Comparison of ENCODE assay signal across 24 cellular contexts in genomic region chr7:130953193-130953592, GRCh38.
DNase-seq lines count a peak whose midpoint lies in the region; ATAC-seq, FAIRE-seq and TF ChIP-seq lines count a peak whose summit lies in the region.
"Had no signal": no experiment of that assay in that cellular context is flagged by ENCODE, and none has a peak within 500 bp of the region (broad histone marks: within the 10 kb centered on the region; RNA-seq: fewer than 3 reads in every experiment).

No MANE protein-coding gene starts in this region.

- H3K27me3 Mint-ChIP-seq in activated CD8-positive, alpha-beta T cell treated with anti-CD3 and anti-CD28 coated beads, Interleukin-2, amount 10 ng/mL, durations not matched to agents 7 days and 5 days (ENCODE audit: low read depth): no peaks in the 10 kb centered on the region
- H3K27me3 Mint-ChIP-seq in activated CD8-positive, alpha-beta T cell treated with anti-CD3 and anti-CD28 coated beads for 36 hours: no peaks in the 10 kb centered on the region
- H3K27me3 Mint-ChIP-seq in naive thymus-derived CD4-positive, alpha-beta T cell: no peaks in the 10 kb centered on the region
- H3K27me3 Mint-ChIP-seq: activated T-helper 17 cell treated with anti-CD3 and anti-CD28 coated beads, Interleukin-2, amount 50 U/mL, for 72 hours; naive B cell had no signal

- DNase-seq in activated CD8-positive, alpha-beta T cell treated with anti-CD3 and anti-CD28 coated beads, Interleukin-2, amount 10 ng/mL, durations not matched to agents 7 days and 5 days: no peak
- DNase-seq in activated CD8-positive, alpha-beta T cell treated with anti-CD3 and anti-CD28 coated beads for 36 hours: no peak
- DNase-seq in GM18507 (ENCODE audit: extremely low spot score, insufficient read length, low read depth) (no peak), SK-N-MC (ENCODE audit: low read depth, low spot score) (no peak), GM10266 (ENCODE audit: extremely low spot score) (no peak), NCI-H82 (lab: John Stamatoyannopoulos, UW) (no peak)
- no peak for DNase-seq in naive thymus-derived CD4-positive, alpha-beta T cell
- DNase-seq in activated effector memory CD4-positive, alpha-beta T cell treated with Interleukin-2 at 50 U/mL for 16 hours: no peak
- DNase-seq: activated CD4-positive, CD25-positive, alpha-beta regulatory T cell treated with anti-CD3 and anti-CD28 coated beads, Interleukin-2, amount 50 U/mL, for 72 hours; BE2C; central memory CD4-positive, alpha-beta T cell; heart right ventricle; left cardiac atrium; mesendoderm; MM.1S; naive B cell; NCI-H1436; NCI-H510A; occipital lobe; stimulated activated CD4-positive, alpha-beta T cell treated with anti-CD3 and anti-CD28 coated beads, Interleukin-4, amount 100 ng/mL, for 24 hours; upper lobe of right lung had no signal

- H3K4me3 ChIP-seq in SK-N-MC: 0 out of 2 replicates have a peak overlapping the region, but pooled peaks have one; percentile 22
- H3K4me3 ChIP-seq in naive thymus-derived CD4-positive, alpha-beta T cell (ENCODE audit: low read length): peak overlapping the region; percentile 15
- H3K4me3 ChIP-seq: heart right ventricle, upper lobe of right lung had no signal

- peaks cover 62% of the 10 kb centered on the region for H3K4me1 Mint-ChIP-seq in activated CD8-positive, alpha-beta T cell treated with anti-CD3 and anti-CD28 coated beads, Interleukin-2, amount 10 ng/mL, durations not matched to agents 7 days and 5 days (ENCODE audit: low read depth)
- peaks cover 49% of the 10 kb centered on the region for H3K4me1 Mint-ChIP-seq in activated CD8-positive, alpha-beta T cell treated with anti-CD3 and anti-CD28 coated beads for 36 hours (ENCODE audit: low read depth)
- peaks cover 43 to 65% (median 62%) of the 10 kb centered on the region in 7 donors for H3K4me1 Mint-ChIP-seq in naive thymus-derived CD4-positive, alpha-beta T cell

- H3K36me3 ChIP-seq in SK-N-MC (ENCODE audit: insufficient read depth, low read length): peaks cover 85% of the 10 kb centered on the region
- peaks cover 0 to 15% (median 0%) of the 10 kb centered on the region in 3 experiments for H3K36me3 ChIP-seq in naive thymus-derived CD4-positive, alpha-beta T cell (ENCODE audit: control insufficient read depth in 2 of 3, insufficient read depth in 3 of 3, low read length in 3 of 3)
- H3K36me3 ChIP-seq: BE2C had no signal

- peak overlapping the region; percentile 17 for H3K4me3 Mint-ChIP-seq in activated CD8-positive, alpha-beta T cell treated with anti-CD3 and anti-CD28 coated beads, Interleukin-2, amount 10 ng/mL, durations not matched to agents 7 days and 5 days
- no peak overlapping the region for H3K4me3 Mint-ChIP-seq in activated CD8-positive, alpha-beta T cell treated with anti-CD3 and anti-CD28 coated beads for 36 hours
- H3K4me3 Mint-ChIP-seq in naive thymus-derived CD4-positive, alpha-beta T cell: peak overlapping the region in 3 of 10 donors; percentile 9 to 57 (median 10)
- H3K4me3 Mint-ChIP-seq: activated T-helper 17 cell treated with anti-CD3 and anti-CD28 coated beads, Interleukin-2, amount 50 U/mL, for 72 hours had no signal

- peaks cover 54% of the 10 kb centered on the region for H3K36me3 Mint-ChIP-seq in activated CD8-positive, alpha-beta T cell treated with anti-CD3 and anti-CD28 coated beads, Interleukin-2, amount 10 ng/mL, durations not matched to agents 7 days and 5 days (ENCODE audit: low read depth)
- H3K36me3 Mint-ChIP-seq in activated CD8-positive, alpha-beta T cell treated with anti-CD3 and anti-CD28 coated beads for 36 hours (ENCODE audit: low read depth): peaks cover 64% of the 10 kb centered on the region
- peaks cover 0 to 37% (median 14%) of the 10 kb centered on the region in 5 donors for H3K36me3 Mint-ChIP-seq in naive thymus-derived CD4-positive, alpha-beta T cell

- intact Hi-C loops in activated CD8-positive, alpha-beta T cell treated with anti-CD3 and anti-CD28 coated beads for 36 hours (cut with micrococcal nuclease): no loop called here
- intact Hi-C loops in naive thymus-derived CD4-positive, alpha-beta T cell (cut with micrococcal nuclease): no loop called here

- no peak for ATAC-seq in activated CD8-positive, alpha-beta T cell treated with anti-CD3 and anti-CD28 coated beads, Interleukin-2, amount 10 ng/mL, durations not matched to agents 7 days and 5 days
- ATAC-seq in activated CD8-positive, alpha-beta T cell treated with anti-CD3 and anti-CD28 coated beads for 36 hours: no peak
- no peak for ATAC-seq in naive thymus-derived CD4-positive, alpha-beta T cell
- ATAC-seq: activated T-helper 17 cell treated with anti-CD3 and anti-CD28 coated beads, Interleukin-2, amount 50 U/mL, for 72 hours; heart right ventricle; left cardiac atrium; upper lobe of right lung had no signal

- H3K27me3 ChIP-seq in naive thymus-derived CD4-positive, alpha-beta T cell (ENCODE audit: control insufficient read depth in 2 of 2, insufficient read depth in 2 of 2, low read length in 2 of 2): no peaks in the 10 kb centered on the region
- H3K27me3 ChIP-seq: BE2C, heart right ventricle, upper lobe of right lung had no signal

- H3K27ac Mint-ChIP-seq in activated CD8-positive, alpha-beta T cell treated with anti-CD3 and anti-CD28 coated beads, Interleukin-2, amount 10 ng/mL, durations not matched to agents 7 days and 5 days: peak overlapping the region; percentile 60
- H3K27ac Mint-ChIP-seq in activated CD8-positive, alpha-beta T cell treated with anti-CD3 and anti-CD28 coated beads for 36 hours: no peak overlapping the region
- H3K27ac Mint-ChIP-seq in naive thymus-derived CD4-positive, alpha-beta T cell: peak overlapping the region in 7 of 9 donors; percentile 5 to 95 (median 54)
- H3K27ac Mint-ChIP-seq: activated T-helper 17 cell treated with anti-CD3 and anti-CD28 coated beads, Interleukin-2, amount 50 U/mL, for 72 hours had no signal

- H3K27ac ChIP-seq in SK-N-MC: peak overlapping the region; percentile 72; the same call in 1 of the 2 replicates
- H3K27ac ChIP-seq in naive thymus-derived CD4-positive, alpha-beta T cell (ENCODE audit: low read depth, low read length): no peak overlapping the region
- H3K27ac ChIP-seq: upper lobe of right lung had no signal

- H3K9ac ChIP-seq in SK-N-MC (ENCODE audit: insufficient read length): peak overlapping the region; percentile 29

- peak; percentile 36 for FAIRE-seq in GM18507 (lab: Jason Lieb, UNC)
- FAIRE-seq: A204.1, H54 had no signal

- peaks cover 58 to 91% of the 10 kb centered on the region in 2 donors for H3K4me1 ChIP-seq in naive thymus-derived CD4-positive, alpha-beta T cell (ENCODE audit: control insufficient read depth in 2 of 2, insufficient read depth in 2 of 2, low read length in 2 of 2)
- H3K4me1 ChIP-seq: BE2C had no signal

- no peaks in the 10 kb centered on the region for H3K9me3 ChIP-seq in SK-N-MC (ENCODE audit: low read depth, low read length)
- H3K9me3 ChIP-seq in naive thymus-derived CD4-positive, alpha-beta T cell (ENCODE audit: control insufficient read depth in 2 of 3, low read length in 3 of 3): no peaks in the 10 kb centered on the region
- H3K9me3 ChIP-seq: BE2C, heart right ventricle, upper lobe of right lung had no signal

- CTCF ChIA-PET in activated CD8-positive, alpha-beta T cell treated with anti-CD3 and anti-CD28 coated beads, Interleukin-2, amount 10 ng/mL, durations not matched to agents 7 days and 5 days (lab: Charles Lee): interaction anchor here (1.0 to 1.8 kb wide), 2 partner anchors 56 to 87 kb away, joined by 3 to 11 read pairs; no protein-coding TSS in a partner anchor
- CTCF ChIA-PET in activated CD8-positive, alpha-beta T cell treated with anti-CD3 and anti-CD28 coated beads for 36 hours (lab: Charles Lee): interaction anchor here (0.8 to 2.0 kb wide), 4 partner anchors 9 to 87 kb away, joined by 3 to 9 read pairs (median 6); no protein-coding TSS in a partner anchor
- CTCF ChIA-PET in naive thymus-derived CD4-positive, alpha-beta T cell (lab: Charles Lee): no interaction called here

- no peak for TF ChIP-seq CTCF in activated CD8-positive, alpha-beta T cell treated with anti-CD3 and anti-CD28 coated beads for 36 hours (IDR thresholded peaks at IDR 0.05)
- TF ChIP-seq CTCF in GM10266 (IDR thresholded peaks at IDR 0.05; ENCODE audit: control insufficient read depth, insufficient read depth, low read depth, missing control alignments): no peak

- H3K9me3 Mint-ChIP-seq in activated CD8-positive, alpha-beta T cell treated with anti-CD3 and anti-CD28 coated beads, Interleukin-2, amount 10 ng/mL, durations not matched to agents 7 days and 5 days (ENCODE audit: insufficient read depth): no peaks in the 10 kb centered on the region
- no peaks in the 10 kb centered on the region for H3K9me3 Mint-ChIP-seq in activated CD8-positive, alpha-beta T cell treated with anti-CD3 and anti-CD28 coated beads for 36 hours
- peaks cover 0 to 2% (median 0%) of the 10 kb centered on the region in 11 donors for H3K9me3 Mint-ChIP-seq in naive thymus-derived CD4-positive, alpha-beta T cell
- H3K9me3 Mint-ChIP-seq: activated T-helper 17 cell treated with anti-CD3 and anti-CD28 coated beads, Interleukin-2, amount 50 U/mL, for 72 hours; naive B cell had no signal

- POLR2A ChIA-PET in activated CD8-positive, alpha-beta T cell treated with anti-CD3 and anti-CD28 coated beads, Interleukin-2, amount 10 ng/mL, durations not matched to agents 7 days and 5 days (lab: Charles Lee): interaction anchor here (0.6 kb wide), 1 partner anchor 546 kb away, joined by 3 read pairs; no protein-coding TSS in a partner anchor
- POLR2A ChIA-PET in activated CD8-positive, alpha-beta T cell treated with anti-CD3 and anti-CD28 coated beads for 36 hours (lab: Charles Lee): interaction anchor here (1.3 to 18.8 kb wide), 9 partner anchors 5 to 59 kb away, joined by 5 to 322 read pairs (median 143); no protein-coding TSS in a partner anchor
- POLR2A ChIA-PET in naive thymus-derived CD4-positive, alpha-beta T cell (lab: Charles Lee): interaction anchor here (0.8 to 0.9 kb wide), 2 partner anchors 9 to 55 kb away, joined by 3 read pairs; no protein-coding TSS in a partner anchor
